Comparison of ENCODE assay signal across 2 cellular contexts in genomic region chr20:17883592-17884317, GRCh38.
TF ChIP-seq lines count a peak whose summit lies in the region.

No MANE protein-coding gene starts in this region.

TF ChIP-seq in A549, 52 proteins besides CTCF, POLR2A, EP300 and RAD21 (continued from another document):
- TF ChIP-seq ESRRA (IDR thresholded peaks at IDR 0.05; ENCODE audit: borderline replicate concordance, low read length) = no peak
- no peak for TF ChIP-seq EHMT2 (IDR thresholded peaks at IDR 0.05; ENCODE audit: low read depth)
- TF ChIP-seq, protein P1, sequence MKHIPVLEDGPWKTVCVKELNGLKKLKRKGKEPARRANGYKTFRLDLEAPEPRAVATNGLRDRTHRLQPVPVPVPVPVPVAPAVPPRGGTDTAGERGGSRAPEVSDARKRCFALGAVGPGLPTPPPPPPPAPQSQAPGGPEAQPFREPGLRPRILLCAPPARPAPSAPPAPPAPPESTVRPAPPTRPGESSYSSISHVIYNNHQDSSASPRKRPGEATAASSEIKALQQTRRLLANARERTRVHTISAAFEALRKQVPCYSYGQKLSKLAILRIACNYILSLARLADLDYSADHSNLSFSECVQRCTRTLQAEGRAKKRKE (CRISPR knock-in tag; IDR thresholded peaks at IDR 0.05; ENCODE audit: low read depth) = no peak
- no peak for TF ChIP-seq MAX (IDR thresholded peaks at IDR 0.05)
- TF ChIP-seq, protein P2, sequence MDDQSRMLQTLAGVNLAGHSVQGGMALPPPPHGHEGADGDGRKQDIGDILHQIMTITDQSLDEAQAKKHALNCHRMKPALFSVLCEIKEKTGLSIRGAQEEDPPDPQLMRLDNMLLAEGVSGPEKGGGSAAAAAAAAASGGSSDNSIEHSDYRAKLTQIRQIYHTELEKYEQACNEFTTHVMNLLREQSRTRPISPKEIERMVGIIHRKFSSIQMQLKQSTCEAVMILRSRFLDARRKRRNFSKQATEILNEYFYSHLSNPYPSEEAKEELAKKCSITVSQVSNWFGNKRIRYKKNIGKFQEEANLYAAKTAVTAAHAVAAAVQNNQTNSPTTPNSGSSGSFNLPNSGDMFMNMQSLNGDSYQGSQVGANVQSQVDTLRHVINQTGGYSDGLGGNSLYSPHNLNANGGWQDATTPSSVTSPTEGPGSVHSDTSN (IDR thresholded peaks at IDR 0.05) = no peak
- no peak for TF ChIP-seq SMC3 (IDR thresholded peaks at IDR 0.05)
TF ChIP-seq in A549: peak in this region for 0.

TF ChIP-seq in GM23338, 12 proteins besides CTCF, POLR2A, EP300 and RAD21 (continued from another document):
- TF ChIP-seq ETS1 (IDR thresholded peaks at IDR 0.05) (no peak), JUNB (IDR thresholded peaks at IDR 0.05; ENCODE audit: unreplicated experiment) (no peak), POLR2AphosphoS5 (IDR thresholded peaks at IDR 0.05; ENCODE audit: low read depth) (no peak)
